Comparison of ENCODE assay signal across 17 cellular contexts in genomic region chr1:119662034-119662437, GRCh38. TPM values are rescaled to one million over a fixed set of nuclear protein-coding genes. Genes with fewer than 3 reads are reported as not detected.
DNase-seq lines count a peak whose midpoint lies in the region; ATAC-seq and TF ChIP-seq lines count a peak whose summit lies in the region.
"Had no signal": no experiment of that assay in that cellular context is flagged by ENCODE, and none has a peak within 500 bp of the region (broad histone marks: within the 10 kb centered on the region; RNA-seq: fewer than 3 reads in every experiment).

No MANE protein-coding gene starts in this region.

- H3K4me1 ChIP-seq in mucosa of descending colon (ENCODE audit: low read depth) (peaks cover 40% of the 10 kb centered on the region), upper lobe of left lung (peaks cover 0 to 12% (median 6%) of the 10 kb centered on the region in 4 donors)
- H3K4me1 ChIP-seq: SJSA1 had no signal

- H3K36me3 ChIP-seq in mucosa of descending colon (ENCODE audit: low read depth): no peaks in the 10 kb centered on the region
- no peaks in the 10 kb centered on the region for H3K36me3 ChIP-seq in upper lobe of left lung
- H3K36me3 ChIP-seq: heart right ventricle, SJSA1 had no signal

- H3K9me3 ChIP-seq in mucosa of descending colon (no peaks in the 10 kb centered on the region), upper lobe of left lung (no peaks in the 10 kb centered on the region)
- H3K9me3 ChIP-seq: heart right ventricle, SJSA1 had no signal

- H3K4me3 ChIP-seq in mucosa of descending colon: no peak overlapping the region
- H3K4me3 ChIP-seq in upper lobe of left lung: no peak overlapping the region
- H3K4me3 ChIP-seq: heart right ventricle, SJSA1, skin epidermis had no signal

- ATAC-seq in GM18870 (IDR thresholded peaks at IDR 0.05; ENCODE audit: unreplicated experiment) (peak; percentile 62), GM21619 (IDR thresholded peaks at IDR 0.05; ENCODE audit: unreplicated experiment) (peak; percentile 65), HG03108 (IDR thresholded peaks at IDR 0.05; ENCODE audit: unreplicated experiment) (peak; percentile 72), mucosa of descending colon (peak; percentile 87), upper lobe of left lung (ENCODE audit: low FRiP score in 2 of 2) (no peak)
- ATAC-seq: heart right ventricle had no signal

- TF ChIP-seq POLR2A in upper lobe of left lung (IDR thresholded peaks at IDR 0.05): no peak

- WGBS in upper lobe of left lung, 2 donors: 46 to 64% methylated on average over 3 of the region's 3 CpGs

- intact Hi-C loops in mucosa of descending colon (cut with DNase I, micrococcal nuclease): loop anchor here (5.0 kb wide), 2 partner anchors 45 to 50 kb away; no protein-coding TSS in a partner anchor

- no peak for TF ChIP-seq EP300 in upper lobe of left lung (IDR thresholded peaks at IDR 0.05)

- DNase-seq in mucosa of descending colon (peak in 1 of 3 donors; percentile 48), upper lobe of left lung (no peak), mesenteric fat pad (ENCODE audit: low spot score) (no peak), cerebellar nuclear complex (lab: John Stamatoyannopoulos, UW) (no peak)
- DNase-seq in stimulated activated CD4-positive, alpha-beta T cell treated with anti-CD3 and anti-CD28 coated beads, Interleukin-4, amount 100 ng/mL, for 24 hours: no peak
- DNase-seq: activated CD4-positive, alpha-beta T cell treated with anti-CD3 and anti-CD28 coated beads for 48 hours; activated naive CD8-positive, alpha-beta T cell treated with anti-CD3 and anti-CD28 coated beads, Interleukin-2, amount 10 ng/mL, durations not matched to agents 7 days and 5 days; CD4-positive, alpha-beta T cell; effector CD4-positive, alpha-beta T cell; heart right ventricle; KBM-7; NCI-H2227 treated with DMSO at 0.1 percent for 48 hours had no signal

- no peak overlapping the region for H3K27ac ChIP-seq in upper lobe of left lung
- H3K27ac ChIP-seq: heart right ventricle, SJSA1, skin epidermis had no signal

- TF ChIP-seq CTCF in mucosa of descending colon (IDR thresholded peaks at IDR 0.05) (no peak), upper lobe of left lung (IDR thresholded peaks at IDR 0.05) (no peak)

- H3K27me3 ChIP-seq in upper lobe of left lung: no peaks in the 10 kb centered on the region
- H3K27me3 ChIP-seq: heart right ventricle had no signal

RNA-seq across cellular contexts. Expression of gene ZNF697, which starts 14.0 kb away (rescaled TPM):
- total RNA-seq in mucosa of descending colon: 1 to 10 TPM; 1.8 to 7.8 (median 2.8) TPM
- total RNA-seq in upper lobe of left lung: 10 to 100 TPM in 1 of 6 donors, 1 to 10 TPM in 5; 4.4 to 10.3 (median 8.0) TPM
- total RNA-seq in mesenteric fat pad: 11.0 TPM

RNA-seq across cellular contexts. Expression of gene PHGDH, which starts 49.7 kb away (rescaled TPM):
- total RNA-seq in mucosa of descending colon: 10 to 100 TPM in 2 of 3 donors, 1 to 10 TPM in 1; 3.3 to 32.9 (median 13.2) TPM
- total RNA-seq in upper lobe of left lung: 10 to 100 TPM; 12.4 to 60.8 (median 21.7) TPM
- total RNA-seq in mesenteric fat pad: 30.1 TPM

Comparison
In these comparisons a context has a peak if more than half of its experiments do, and no peak if none do; other contexts are left out.
1. ATAC-seq: peak in GM18870 (single experiment), GM21619 (single experiment), HG03108 (single experiment) and mucosa of descending colon (single experiment); none in upper lobe of left lung (0 of 2).